ENCODE assay signal across 8 cellular contexts in genomic region chr10:93445097-93445960, GRCh38. TPM values are rescaled to one million over a fixed set of nuclear protein-coding genes. Genes with fewer than 3 reads are reported as not detected.
A peak's percentile ranks its signal among the peaks of the same experiment; 100 is the strongest.
DNase-seq lines count a peak whose midpoint lies in the region; ATAC-seq and TF ChIP-seq lines count a peak whose summit lies in the region.

No MANE protein-coding gene starts in this region.

- H3K27me3 ChIP-seq in brain microvascular endothelial cell (replicated peaks) (no peaks in the 10 kb centered on the region), iPS-15b (ENCODE audit: control insufficient read depth, insufficient read depth, low read length) (no peaks in the 10 kb centered on the region)

- H3K9me3 Mint-ChIP-seq in activated T-cell treated with anti-CD3 and anti-CD28 coated beads, Interleukin-2, amount 50 U/mL, for 72 hours: no peaks in the 10 kb centered on the region

- H3K4me3 ChIP-seq in brain microvascular endothelial cell (ENCODE audit: low read depth, low read length) (no peak overlapping the region), iPS-15b (ENCODE audit: low read depth, low read length) (peak overlapping the region; percentile 32), skeletal muscle cell (ENCODE audit: low read depth, low read length) (no peak overlapping the region)

- in situ Hi-C loops in brain microvascular endothelial cell (cut with HindIII; ENCODE audit: low pct_ligation_motif_present, low sequenced_read_pairs): no loop called here

- peak overlapping the region; percentile 90 for H3K27ac ChIP-seq in brain microvascular endothelial cell

- no peak overlapping the region for H3K4me3 Mint-ChIP-seq in activated T-cell treated with anti-CD3 and anti-CD28 coated beads, Interleukin-2, amount 50 U/mL, for 72 hours

- H3K9ac ChIP-seq in iPS-15b (ENCODE audit: low read depth, low read length): no peak overlapping the region

- no peaks in the 10 kb centered on the region for H3K27me3 Mint-ChIP-seq in activated T-cell treated with anti-CD3 and anti-CD28 coated beads, Interleukin-2, amount 50 U/mL, for 72 hours (ENCODE audit: low read depth)

- no peak for TF ChIP-seq CTCF in brain microvascular endothelial cell (IDR thresholded peaks at IDR 0.05; ENCODE audit: low read depth, low read length, missing control alignments)

- H3K36me3 Mint-ChIP-seq in activated T-cell treated with anti-CD3 and anti-CD28 coated beads, Interleukin-2, amount 50 U/mL, for 72 hours (ENCODE audit: insufficient read depth in 2 of 2): peaks cover 3 to 4% of the 10 kb centered on the region in 2 donors

- peaks cover 47% of the 10 kb centered on the region for H3K36me3 ChIP-seq in brain microvascular endothelial cell (replicated peaks)
- H3K36me3 ChIP-seq in iPS-15b (ENCODE audit: control insufficient read depth, insufficient read depth, low read length): no peaks in the 10 kb centered on the region

- no peaks in the 10 kb centered on the region for H3K4me1 Mint-ChIP-seq in activated T-cell treated with anti-CD3 and anti-CD28 coated beads, Interleukin-2, amount 50 U/mL, for 72 hours (ENCODE audit: low read depth)

- H3K4me1 ChIP-seq in iPS-15b (ENCODE audit: control insufficient read depth, insufficient read depth, low read length): peaks cover 13% of the 10 kb centered on the region

- no peak for ATAC-seq in activated T-cell treated with anti-CD3 and anti-CD28 coated beads, Interleukin-2, amount 50 U/mL, for 72 hours (replicated peaks in 1 of 2)
- no peak for ATAC-seq in GM19467 (IDR thresholded peaks at IDR 0.05; ENCODE audit: unreplicated experiment)
- no peak for ATAC-seq in HG02798 (IDR thresholded peaks at IDR 0.05; ENCODE audit: poor library complexity, unreplicated experiment)

- no peak overlapping the region for H3K27ac Mint-ChIP-seq in activated T-cell treated with anti-CD3 and anti-CD28 coated beads, Interleukin-2, amount 50 U/mL, for 72 hours

- H3K9me3 ChIP-seq in iPS-15b (ENCODE audit: control insufficient read depth, insufficient read depth, low read length): no peaks in the 10 kb centered on the region

- peak; percentile 97 for DNase-seq in ELF-1 (ENCODE audit: low read depth, low spot score)
- peak; percentile 86 for DNase-seq in NCI-H2196 treated with DMSO at 0.1 percent for 48 hours (lab: John Stamatoyannopoulos, UW; ENCODE audit: unreplicated experiment)
- peak; percentile 99 for DNase-seq in brain microvascular endothelial cell
- peak; percentile 95 for DNase-seq in skeletal muscle cell (ENCODE audit: low read depth)
- DNase-seq in activated T-cell treated with anti-CD3 and anti-CD28 coated beads, Interleukin-2, amount 50 U/mL, for 72 hours: no peak

RNA-seq across cellular contexts. Expression of gene MYOF, which starts 36.8 kb away (rescaled TPM):
- total RNA-seq in activated T-cell treated with anti-CD3 and anti-CD28 coated beads, Interleukin-2, amount 50 U/mL, for 72 hours: 10 to 100 TPM; 32.3 to 32.4 TPM

RNA-seq across cellular contexts. Expression of gene CEP55, which starts 51.1 kb away (rescaled TPM):
- total RNA-seq in activated T-cell treated with anti-CD3 and anti-CD28 coated beads, Interleukin-2, amount 50 U/mL, for 72 hours: 10 to 100 TPM; 46.6 to 55.8 TPM

Comparison
In these comparisons a context has a peak if more than half of its experiments do, and no peak if none do; other contexts are left out.
1. DNase-seq: peak in ELF-1 (single experiment), NCI-H2196 treated with DMSO at 0.1 percent for 48 hours (single experiment), brain microvascular endothelial cell (single experiment) and skeletal muscle cell (single experiment); none in activated T-cell treated with anti-CD3 and anti-CD28 coated beads, Interleukin-2, amount 50 U/mL, for 72 hours (0 of 2).